Comparison of ENCODE assay signal across 18 cellular contexts in the genomic region with DNA sequence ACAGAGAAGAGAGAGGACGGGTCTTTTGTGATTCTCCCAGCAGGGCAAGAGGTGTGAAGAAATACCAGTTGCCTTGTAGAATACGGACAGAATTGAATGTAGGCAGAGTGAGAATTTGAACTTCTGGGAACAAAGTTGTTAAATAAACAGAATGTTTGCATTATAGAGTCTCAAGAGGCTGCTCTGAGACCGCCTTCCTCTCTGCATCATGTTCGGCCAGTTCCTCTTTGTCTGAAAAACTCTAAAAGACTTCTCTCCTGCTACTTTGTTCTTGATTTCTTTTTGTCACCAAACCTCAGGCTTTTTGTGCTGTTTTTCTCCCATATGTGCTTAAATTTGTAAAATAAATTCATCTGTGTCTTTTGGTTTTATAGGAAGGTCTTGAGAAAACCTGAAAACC.
A peak's percentile ranks its signal among the peaks of the same experiment; 100 is the strongest.
DNase-seq lines count a peak whose midpoint lies in the region; ATAC-seq and TF ChIP-seq lines count a peak whose summit lies in the region.
"Had no signal": no experiment of that assay in that cellular context is flagged by ENCODE, and none has a peak within 500 bp of the region (broad histone marks: within the 10 kb centered on the region; RNA-seq: fewer than 3 reads in every experiment).

No MANE protein-coding gene starts in this region.

- no peaks in the 10 kb centered on the region for H3K27me3 Mint-ChIP-seq in chondrocyte (ENCODE audit: low read depth)
- H3K27me3 Mint-ChIP-seq in stimulated activated naive B cell treated with anti-CD40 and anti-IgM and Interleukin-4, amounts not matched to agents 10 μg/mL and 1 μg/mL and 100 μg/mL, for 72 hours = no peaks in the 10 kb centered on the region
- H3K27me3 Mint-ChIP-seq: progenitor cell of endocrine pancreas, T-cell had no signal

- no peaks in the 10 kb centered on the region for H3K36me3 ChIP-seq in H7 (replicated peaks; ENCODE audit: control insufficient read depth, insufficient read depth, low read length)
- H3K36me3 ChIP-seq: adrenal gland, heart left ventricle, thoracic aorta had no signal

- peak overlapping the region; percentile 28 for H3K27ac Mint-ChIP-seq in chondrocyte (ENCODE audit: unreplicated experiment)
- H3K27ac Mint-ChIP-seq in stimulated activated naive B cell treated with anti-CD40 and anti-IgM and Interleukin-4, amounts not matched to agents 10 μg/mL and 1 μg/mL and 100 μg/mL, for 72 hours = peak overlapping the region; percentile 70
- H3K27ac Mint-ChIP-seq: progenitor cell of endocrine pancreas, T-cell had no signal

- no peaks in the 10 kb centered on the region for H3K36me3 Mint-ChIP-seq in chondrocyte (ENCODE audit: low read depth)
- H3K36me3 Mint-ChIP-seq in stimulated activated naive B cell treated with anti-CD40 and anti-IgM and Interleukin-4, amounts not matched to agents 10 μg/mL and 1 μg/mL and 100 μg/mL, for 72 hours = peaks cover 6 to 10% of the 10 kb centered on the region in 2 donors
- H3K36me3 Mint-ChIP-seq: T-cell had no signal

- DNase-seq in H7 (peak; percentile 19), NAMALWA (ENCODE audit: low spot score) (peak; percentile 15), chondrocyte (ENCODE audit: low spot score) (no peak)
- DNase-seq in stimulated activated naive B cell treated with anti-CD40 and anti-IgM and Interleukin-4, amounts not matched to agents 10 μg/mL and 1 μg/mL and 100 μg/mL, for 72 hours = no peak
- DNase-seq: activated T-cell treated with anti-CD3 and anti-CD28 coated beads, Interleukin-2, amount 50 U/mL, for 1 hour; adrenal gland; Caco-2; DMS79 treated with DMSO at 0.1 percent for 48 hours; heart left ventricle; NCI-H2081 treated with DMSO at 0.1 percent for 48 hours; nephron progenitor cell; T-cell had no signal

- H3K4me1 Mint-ChIP-seq in chondrocyte (ENCODE audit: low read depth) = peaks cover 50% of the 10 kb centered on the region
- H3K4me1 Mint-ChIP-seq in stimulated activated naive B cell treated with anti-CD40 and anti-IgM and Interleukin-4, amounts not matched to agents 10 μg/mL and 1 μg/mL and 100 μg/mL, for 72 hours = peaks cover 46 to 57% of the 10 kb centered on the region in 2 donors

- no peaks in the 10 kb centered on the region for H3K9me3 Mint-ChIP-seq in chondrocyte (ENCODE audit: low read depth)
- peaks cover 2 to 4% of the 10 kb centered on the region in 2 donors for H3K9me3 Mint-ChIP-seq in stimulated activated naive B cell treated with anti-CD40 and anti-IgM and Interleukin-4, amounts not matched to agents 10 μg/mL and 1 μg/mL and 100 μg/mL, for 72 hours
- H3K9me3 Mint-ChIP-seq: T-cell had no signal

- TF ChIP-seq CTCF in chondrocyte (IDR thresholded peaks at IDR 0.05) = no peak

- no peak overlapping the region for H3K4me3 ChIP-seq in H7 (ENCODE audit: insufficient read depth, low read depth, low read length)
- H3K4me3 ChIP-seq: adrenal gland, heart left ventricle, thoracic aorta had no signal

- no peaks in the 10 kb centered on the region for H3K27me3 ChIP-seq in H7 (ENCODE audit: control insufficient read depth, insufficient read depth, low read length)
- H3K27me3 ChIP-seq: adrenal gland, heart left ventricle had no signal

- ATAC-seq in stimulated activated naive B cell treated with anti-CD40 and anti-IgM and Interleukin-4, amounts not matched to agents 10 μg/mL and 1 μg/mL and 100 μg/mL, for 72 hours (replicated peaks) = peak; percentile 55 to 56
- ATAC-seq in GM18520 (IDR thresholded peaks at IDR 0.05; ENCODE audit: unreplicated experiment) (no peak), HG02759 (IDR thresholded peaks at IDR 0.05; ENCODE audit: unreplicated experiment) (no peak), GM18858 (IDR thresholded peaks at IDR 0.05; ENCODE audit: unreplicated experiment) (no peak)
- ATAC-seq: left lobe of liver, T-cell had no signal

- no peak overlapping the region for H3K4me3 Mint-ChIP-seq in chondrocyte (ENCODE audit: unreplicated experiment)
- H3K4me3 Mint-ChIP-seq in stimulated activated naive B cell treated with anti-CD40 and anti-IgM and Interleukin-4, amounts not matched to agents 10 μg/mL and 1 μg/mL and 100 μg/mL, for 72 hours = peak overlapping the region in 1 of 2 donors; percentile 47
- H3K4me3 Mint-ChIP-seq: nephron progenitor cell, T-cell had no signal

Comparison
In these comparisons a context has a peak if more than half of its experiments do, and no peak if none do; other contexts are left out.
1. DNase-seq: peak in H7 (single experiment) and NAMALWA (single experiment); none in chondrocyte (single experiment) and stimulated activated naive B cell treated with anti-CD40 and anti-IgM and Interleukin-4, amounts not matched to agents 10 μg/mL and 1 μg/mL and 100 μg/mL, for 72 hours (single experiment).
2. ATAC-seq: peak in stimulated activated naive B cell treated with anti-CD40 and anti-IgM and Interleukin-4, amounts not matched to agents 10 μg/mL and 1 μg/mL and 100 μg/mL, for 72 hours (2 of 2); none in GM18520 (single experiment), HG02759 (single experiment) and GM18858 (single experiment).